In the genomic region with DNA sequence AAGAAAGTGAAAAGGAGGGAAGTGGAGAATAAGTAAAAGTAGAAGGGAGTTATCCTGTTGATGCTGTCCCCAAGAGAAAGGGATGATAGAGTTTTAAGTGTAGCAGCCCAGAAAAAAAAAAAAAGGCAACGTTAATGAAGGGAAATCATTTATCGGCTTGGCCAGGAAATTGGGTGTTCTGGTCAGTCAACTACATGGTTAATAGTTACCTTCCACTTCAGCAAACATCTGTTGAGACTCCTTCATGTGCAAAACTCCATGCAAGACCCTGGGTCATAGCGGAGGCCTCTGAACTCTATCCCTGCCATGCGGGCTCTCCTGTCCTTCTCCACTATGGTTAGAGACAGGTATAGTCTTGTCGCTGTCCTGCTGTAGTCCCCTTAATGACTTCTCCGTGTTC, we compare ENCODE assay signal across 26 cellular contexts.
"Had no signal": no experiment of that assay in that cellular context is flagged by ENCODE, and none has a peak within 500 bp of the region (broad histone marks: within the 10 kb centered on the region; RNA-seq: fewer than 3 reads in every experiment).

No MANE protein-coding gene starts in this region.

- H3K36me3 Mint-ChIP-seq: activated naive CD8-positive, alpha-beta T cell had no signal

- H3K4me3 ChIP-seq: body of pancreas, esophagus squamous epithelium, gastroesophageal sphincter had no signal

- H3K9me3 Mint-ChIP-seq: activated CD4-positive, alpha-beta memory T cell treated with anti-CD3 and anti-CD28 coated beads, Interleukin-2, amount 10 ng/mL, durations not matched to agents 7 days and 5 days; activated CD4-positive, alpha-beta T cell treated with anti-CD3 and anti-CD28 coated beads, Interleukin-2, amount 10 ng/mL, durations not matched to agents 7 days and 5 days; activated T-cell treated with anti-CD3 and anti-CD28 coated beads, Interleukin-2, amount 50 U/mL, for 4 hours; activated T-helper 17 cell treated with anti-CD3 and anti-CD28 coated beads, Interleukin-2, amount 50 U/mL, for 72 hours; effector memory CD8-positive, alpha-beta T cell had no signal

- DNase-seq: activated CD4-positive, alpha-beta memory T cell treated with anti-CD3 and anti-CD28 coated beads, Interleukin-2, amount 10 ng/mL, durations not matched to agents 7 days and 5 days; activated CD4-positive, alpha-beta T cell treated with anti-CD3 and anti-CD28 coated beads for 36 hours; activated CD4-positive, alpha-beta T cell treated with anti-CD3 and anti-CD28 coated beads, Interleukin-2, amount 10 ng/mL, durations not matched to agents 7 days and 5 days; activated CD4-positive, alpha-beta T cell treated with anti-CD3 and anti-CD28 coated beads, Interleukin-2, amount 50 U/mL, for 4 hours; activated CD4-positive, CD25-positive, alpha-beta regulatory T cell; activated CD4-positive, CD25-positive, alpha-beta regulatory T cell treated with anti-CD3 and anti-CD28 coated beads, Interleukin-2, amount 50 U/mL, for 72 hours; activated CD8-positive, alpha-beta memory T cell treated with anti-CD3 and anti-CD28 coated beads, Interleukin-2, amount 50 U/mL, for 48 hours; activated effector memory CD4-positive, alpha-beta T cell treated with Interleukin-2 at 50 U/mL for 16 hours; activated gamma-delta T cell treated with Interleukin-2 at 50 U/mL for 16 hours; activated naive CD4-positive, alpha-beta T cell treated with anti-CD3 and anti-CD28 coated beads, Interleukin-2, amount 50 U/mL, for 16 hours; activated naive CD4-positive, alpha-beta T cell treated with Interleukin-2 at 50 U/mL for 16 hours; activated T-cell treated with anti-CD3 and anti-CD28 coated beads, Interleukin-2, amount 50 U/mL, for 4 hours; amniotic stem cell; anterior cingulate cortex; body of pancreas; caudate nucleus; cortex of kidney; dermis blood vessel endothelial cell; effector CD4-positive, alpha-beta T cell; effector memory CD8-positive, alpha-beta T cell; esophagus squamous epithelium; foreskin melanocyte; T-helper 2 cell had no signal

- H3K4me3 Mint-ChIP-seq: activated CD4-positive, alpha-beta memory T cell treated with anti-CD3 and anti-CD28 coated beads, Interleukin-2, amount 10 ng/mL, durations not matched to agents 7 days and 5 days; activated CD4-positive, alpha-beta T cell treated with anti-CD3 and anti-CD28 coated beads for 36 hours; activated CD4-positive, alpha-beta T cell treated with anti-CD3 and anti-CD28 coated beads, Interleukin-2, amount 10 ng/mL, durations not matched to agents 7 days and 5 days; activated naive CD8-positive, alpha-beta T cell; activated T-cell treated with anti-CD3 and anti-CD28 coated beads, Interleukin-2, amount 50 U/mL, for 4 hours; activated T-helper 17 cell treated with anti-CD3 and anti-CD28 coated beads, Interleukin-2, amount 50 U/mL, for 72 hours; effector memory CD8-positive, alpha-beta T cell had no signal

- ATAC-seq: activated CD4-positive, alpha-beta T cell treated with anti-CD3 and anti-CD28 coated beads for 36 hours; activated T-cell treated with anti-CD3 and anti-CD28 coated beads, Interleukin-2, amount 50 U/mL, for 4 hours; activated T-helper 17 cell treated with anti-CD3 and anti-CD28 coated beads, Interleukin-2, amount 50 U/mL, for 72 hours; body of pancreas; effector memory CD8-positive, alpha-beta T cell; gastroesophageal sphincter had no signal

- H3K36me3 ChIP-seq: esophagus squamous epithelium, gastroesophageal sphincter had no signal

- H3K27ac Mint-ChIP-seq: activated CD4-positive, alpha-beta memory T cell treated with anti-CD3 and anti-CD28 coated beads, Interleukin-2, amount 10 ng/mL, durations not matched to agents 7 days and 5 days; activated CD4-positive, alpha-beta T cell treated with anti-CD3 and anti-CD28 coated beads for 36 hours; activated CD4-positive, alpha-beta T cell treated with anti-CD3 and anti-CD28 coated beads, Interleukin-2, amount 10 ng/mL, durations not matched to agents 7 days and 5 days; activated naive CD8-positive, alpha-beta T cell; activated T-helper 17 cell treated with anti-CD3 and anti-CD28 coated beads, Interleukin-2, amount 50 U/mL, for 72 hours; effector memory CD8-positive, alpha-beta T cell had no signal

- H3K9me3 ChIP-seq: body of pancreas, esophagus squamous epithelium, gastroesophageal sphincter had no signal

- H3K27ac ChIP-seq: body of pancreas, esophagus squamous epithelium, gastroesophageal sphincter had no signal

- H3K27me3 ChIP-seq: body of pancreas had no signal
